Comparison of ENCODE assay signal across 32 cellular contexts in the genomic region with DNA sequence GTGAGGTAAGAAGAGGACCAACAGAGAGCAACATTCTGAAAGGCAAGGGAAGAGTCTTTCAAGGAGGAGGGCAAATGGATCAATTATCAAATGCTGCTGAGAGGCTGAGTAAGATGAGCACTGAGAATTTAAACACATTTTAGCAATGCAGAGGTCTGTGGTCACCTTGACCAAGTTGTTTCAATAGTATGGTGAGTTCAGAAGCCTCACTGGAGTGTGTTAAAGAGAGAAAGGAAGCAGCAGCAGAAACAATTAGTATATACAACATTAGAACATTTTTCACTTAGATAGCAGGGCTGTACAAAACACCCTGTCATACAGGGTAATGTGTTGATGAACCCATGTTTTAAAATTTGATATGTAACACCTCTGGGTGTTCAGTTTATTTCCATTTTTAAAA.
"Had no signal": no experiment of that assay in that cellular context is flagged by ENCODE, and none has a peak within 500 bp of the region (broad histone marks: within the 10 kb centered on the region; RNA-seq: fewer than 3 reads in every experiment).

No MANE protein-coding gene starts in this region.

- H3K4me3 ChIP-seq: adrenal gland, body of pancreas, breast epithelium, SJSA1 had no signal

- H3K4me1 ChIP-seq: adrenal gland, body of pancreas, breast epithelium, SJSA1 had no signal

- H3K27me3 ChIP-seq: adrenal gland, body of pancreas, breast epithelium, SJSA1 had no signal

- H3K4me2 ChIP-seq: SK-N-SH had no signal

- DNase-seq: activated CD4-positive, alpha-beta T cell treated with anti-CD3 and anti-CD28 coated beads for 36 hours; activated CD4-positive, alpha-beta T cell treated with anti-CD3 and anti-CD28 coated beads, Interleukin-2, amount 10 ng/mL, durations not matched to agents 7 days and 5 days; activated CD4-positive, alpha-beta T cell treated with anti-CD3 and anti-CD28 coated beads, Interleukin-2, amount 50 U/mL, for 48 hours; activated CD8-positive, alpha-beta T cell treated with anti-CD3 and anti-CD28 coated beads, Interleukin-2, amount 10 ng/mL, durations not matched to agents 7 days and 5 days; activated gamma-delta T cell treated with Interleukin-2 at 50 U/mL for 16 hours; activated naive CD4-positive, alpha-beta T cell treated with anti-CD3 and anti-CD28 coated beads for 36 hours; activated T-cell treated with anti-CD3 and anti-CD28 coated beads, Interleukin-2, amount 50 U/mL, for 24 hours; adrenal gland; body of pancreas; NCI-H1092 treated with DMSO at 0.1 percent for 48 hours; NCI-H1417; NCI-H146; NCI-H187; NCI-H2029 treated with DMSO at 0.1 percent for 48 hours; NCI-H2171 treated with DMSO at 0.1 percent for 48 hours; NCI-H2227 treated with DMSO at 0.1 percent for 48 hours; NCI-H446; NCI-H510A treated with DMSO at 0.1 percent for 48 hours; NCI-H526 treated with DMSO at 0.1 percent for 48 hours; NCI-H774; SHP77; SK-N-SH had no signal

- H3K4me3 Mint-ChIP-seq: activated CD4-positive, alpha-beta T cell treated with anti-CD3 and anti-CD28 coated beads for 36 hours; activated CD4-positive, alpha-beta T cell treated with anti-CD3 and anti-CD28 coated beads, Interleukin-2, amount 10 ng/mL, durations not matched to agents 7 days and 5 days; activated CD8-positive, alpha-beta T cell treated with anti-CD3 and anti-CD28 coated beads, Interleukin-2, amount 10 ng/mL, durations not matched to agents 7 days and 5 days; activated naive CD4-positive, alpha-beta T cell treated with anti-CD3 and anti-CD28 coated beads for 36 hours; activated T-cell treated with anti-CD3 and anti-CD28 coated beads, Interleukin-2, amount 50 U/mL, for 24 hours; T-helper 1 cell treated with Interleukin-12 subunit alpha and Interleukin-12 subunit beta and Interleukin-4 antibody, amounts not matched to agents 30 μg/mL and 1 μg/mL, for 36 hours; T-helper 2 cell treated with Interferon-gamma antibody and Interleukin-4, amounts not matched to agents 5 μg/mL and 100 μg/mL, for 36 hours had no signal

- H3K9me2 ChIP-seq: SK-N-SH had no signal

- H3K36me3 ChIP-seq: adrenal gland, breast epithelium, SJSA1 had no signal

- ATAC-seq: activated CD4-positive, alpha-beta T cell treated with anti-CD3 and anti-CD28 coated beads for 36 hours; activated CD4-positive, CD25-positive, alpha-beta regulatory T cell treated with anti-CD3 and anti-CD28 coated beads, Interleukin-2, amount 50 U/mL, for 24 hours; activated CD8-positive, alpha-beta T cell treated with anti-CD3 and anti-CD28 coated beads, Interleukin-2, amount 10 ng/mL, durations not matched to agents 7 days and 5 days; activated naive CD4-positive, alpha-beta T cell treated with anti-CD3 and anti-CD28 coated beads, Interleukin-2, amount 50 U/mL, for 72 hours; body of pancreas; Panc1 had no signal

- H3K4me1 Mint-ChIP-seq: activated CD4-positive, alpha-beta T cell treated with anti-CD3 and anti-CD28 coated beads, Interleukin-2, amount 10 ng/mL, durations not matched to agents 7 days and 5 days had no signal

- FAIRE-seq: astrocyte, TTC549 had no signal

- H3K36me3 Mint-ChIP-seq: activated naive CD4-positive, alpha-beta T cell treated with anti-CD3 and anti-CD28 coated beads, Interleukin-2, amount 50 U/mL, for 72 hours had no signal

- H3K27ac Mint-ChIP-seq: activated CD4-positive, alpha-beta T cell treated with anti-CD3 and anti-CD28 coated beads for 36 hours; activated CD4-positive, alpha-beta T cell treated with anti-CD3 and anti-CD28 coated beads, Interleukin-2, amount 10 ng/mL, durations not matched to agents 7 days and 5 days; activated CD8-positive, alpha-beta T cell treated with anti-CD3 and anti-CD28 coated beads, Interleukin-2, amount 10 ng/mL, durations not matched to agents 7 days and 5 days; activated naive CD4-positive, alpha-beta T cell treated with anti-CD3 and anti-CD28 coated beads for 36 hours; activated naive CD4-positive, alpha-beta T cell treated with anti-CD3 and anti-CD28 coated beads, Interleukin-2, amount 50 U/mL, for 72 hours; activated T-cell treated with anti-CD3 and anti-CD28 coated beads, Interleukin-2, amount 50 U/mL, for 24 hours; activated T-helper 2 cell treated with anti-CD3 and anti-CD28 coated beads, Interferon-gamma antibody, Interleukin-2, Interleukin-4, amounts not matched to agents 10 μg/mL and 5 μg/mL and 100 μg/mL, durations not matched to agents 14 hours and 24 hours and 36 hours; T-helper 1 cell treated with Interleukin-12 subunit alpha and Interleukin-12 subunit beta and Interleukin-4 antibody, amounts not matched to agents 30 μg/mL and 1 μg/mL, for 36 hours; T-helper 2 cell treated with Interferon-gamma antibody and Interleukin-4, amounts not matched to agents 5 μg/mL and 100 μg/mL, for 36 hours had no signal

- H3K27ac ChIP-seq: adrenal gland, body of pancreas, breast epithelium, SJSA1 had no signal

- H3K9ac ChIP-seq: SK-N-SH had no signal

- H3K9me3 Mint-ChIP-seq: activated CD4-positive, alpha-beta T cell treated with anti-CD3 and anti-CD28 coated beads, Interleukin-2, amount 10 ng/mL, durations not matched to agents 7 days and 5 days; activated naive CD4-positive, alpha-beta T cell treated with anti-CD3 and anti-CD28 coated beads for 36 hours; activated naive CD4-positive, alpha-beta T cell treated with anti-CD3 and anti-CD28 coated beads, Interleukin-2, amount 50 U/mL, for 72 hours; activated T-cell treated with anti-CD3 and anti-CD28 coated beads, Interleukin-2, amount 50 U/mL, for 24 hours; activated T-helper 2 cell treated with anti-CD3 and anti-CD28 coated beads, Interferon-gamma antibody, Interleukin-2, Interleukin-4, amounts not matched to agents 10 μg/mL and 5 μg/mL and 100 μg/mL, durations not matched to agents 14 hours and 24 hours and 36 hours; T-helper 1 cell treated with Interleukin-12 subunit alpha and Interleukin-12 subunit beta and Interleukin-4 antibody, amounts not matched to agents 30 μg/mL and 1 μg/mL, for 36 hours; T-helper 2 cell treated with Interferon-gamma antibody and Interleukin-4, amounts not matched to agents 5 μg/mL and 100 μg/mL, for 36 hours had no signal

- H3K9me3 ChIP-seq: adrenal gland, body of pancreas, breast epithelium, SJSA1, SK-N-SH had no signal
